In genomic region chr22:36197601-36198146, GRCh38 we compare ENCODE assay signal across 11 cellular contexts. TPM values are rescaled to one million over a fixed set of nuclear protein-coding genes. Genes with fewer than 3 reads are reported as not detected.
DNase-seq lines count a peak whose midpoint lies in the region; ATAC-seq and TF ChIP-seq lines count a peak whose summit lies in the region.
"Had no signal": no experiment of that assay in that cellular context is flagged by ENCODE, and none has a peak within 500 bp of the region (broad histone marks: within the 10 kb centered on the region; RNA-seq: fewer than 3 reads in every experiment).

No MANE protein-coding gene starts in this region.

- H3K27me3 Mint-ChIP-seq in activated T-helper 1 cell treated with anti-CD3 and anti-CD28 coated beads, Interleukin-12 subunit alpha, Interleukin-12 subunit beta, Interleukin-2, Interleukin-4 antibody, amounts not matched to agents 30 ng/mL and 10 ng/mL and 1 ng/mL, durations not matched to agents 14 hours and 24 hours and 36 hours (ENCODE audit: insufficient read depth): peaks cover 9% of the 10 kb centered on the region

- H3K4me1 Mint-ChIP-seq in activated T-helper 1 cell treated with anti-CD3 and anti-CD28 coated beads, Interleukin-12 subunit alpha, Interleukin-12 subunit beta, Interleukin-2, Interleukin-4 antibody, amounts not matched to agents 30 ng/mL and 10 ng/mL and 1 ng/mL, durations not matched to agents 14 hours and 24 hours and 36 hours (ENCODE audit: low read depth): peaks cover 16% of the 10 kb centered on the region

- no peaks in the 10 kb centered on the region for H3K9me3 Mint-ChIP-seq in activated T-helper 1 cell treated with anti-CD3 and anti-CD28 coated beads, Interleukin-12 subunit alpha, Interleukin-12 subunit beta, Interleukin-2, Interleukin-4 antibody, amounts not matched to agents 30 ng/mL and 10 ng/mL and 1 ng/mL, durations not matched to agents 14 hours and 24 hours and 36 hours

- H3K27ac Mint-ChIP-seq in activated T-helper 1 cell treated with anti-CD3 and anti-CD28 coated beads, Interleukin-12 subunit alpha, Interleukin-12 subunit beta, Interleukin-2, Interleukin-4 antibody, amounts not matched to agents 30 ng/mL and 10 ng/mL and 1 ng/mL, durations not matched to agents 14 hours and 24 hours and 36 hours: peak overlapping the region; percentile 24

- peak overlapping the region; percentile 24 to 42 for H3K27ac ChIP-seq in lung (ENCODE audit: low read depth in 1 of 2, low read length in 1 of 2)
- peak overlapping the region; percentile 17 to 38 (median 30) for H3K27ac ChIP-seq in upper lobe of left lung

- H3K36me3 Mint-ChIP-seq in activated T-helper 1 cell treated with anti-CD3 and anti-CD28 coated beads, Interleukin-12 subunit alpha, Interleukin-12 subunit beta, Interleukin-2, Interleukin-4 antibody, amounts not matched to agents 30 ng/mL and 10 ng/mL and 1 ng/mL, durations not matched to agents 14 hours and 24 hours and 36 hours (ENCODE audit: low read depth): no peaks in the 10 kb centered on the region

- 52 to 61% methylated on average over 7 of the region's 7 CpGs for WGBS in lung, 2 donors
- WGBS in upper lobe of left lung, 2 donors: 65 to 66% methylated on average over 7 of the region's 7 CpGs

- TF ChIP-seq POLR2A in upper lobe of left lung (IDR thresholded peaks at IDR 0.05): no peak

- no peaks in the 10 kb centered on the region for H3K27me3 ChIP-seq in lung (ENCODE audit: control insufficient read depth, insufficient read depth)
- H3K27me3 ChIP-seq in upper lobe of left lung: no peaks in the 10 kb centered on the region

- TF ChIP-seq CTCF in lung (IDR thresholded peaks at IDR 0.05; ENCODE audit: control extremely low read depth, extremely low read depth) (no peak), upper lobe of left lung (IDR thresholded peaks at IDR 0.05) (no peak)

- intact Hi-C loops in activated T-helper 1 cell treated with anti-CD3 and anti-CD28 coated beads, Interleukin-12 subunit alpha, Interleukin-12 subunit beta, Interleukin-2, Interleukin-4 antibody, amounts not matched to agents 30 ng/mL and 10 ng/mL and 1 ng/mL, durations not matched to agents 14 hours and 24 hours and 36 hours (cut with micrococcal nuclease): no loop called here

- H3K36me3 ChIP-seq in lung (ENCODE audit: control insufficient read depth in 2 of 2, insufficient read depth in 2 of 2, low read length in 2 of 2) (no peaks in the 10 kb centered on the region), upper lobe of left lung (no peaks in the 10 kb centered on the region)

- H3K4me3 Mint-ChIP-seq in activated T-helper 1 cell treated with anti-CD3 and anti-CD28 coated beads, Interleukin-12 subunit alpha, Interleukin-12 subunit beta, Interleukin-2, Interleukin-4 antibody, amounts not matched to agents 30 ng/mL and 10 ng/mL and 1 ng/mL, durations not matched to agents 14 hours and 24 hours and 36 hours: no peak overlapping the region

- TF ChIP-seq EP300 in upper lobe of left lung (IDR thresholded peaks at IDR 0.05): no peak

- H3K4me3 ChIP-seq in lung (no peak overlapping the region), upper lobe of left lung (no peak overlapping the region)

- DNase-seq in activated T-cell treated with anti-CD3 and anti-CD28 coated beads for 48 hours (ENCODE audit: low read depth): peak; percentile 18
- DNase-seq in activated T-cell treated with anti-CD3 and anti-CD28 coated beads for 4 hours: no peak
- no peak for DNase-seq in activated T-helper 1 cell treated with anti-CD3 and anti-CD28 coated beads, Interleukin-12 subunit alpha, Interleukin-12 subunit beta, Interleukin-2, Interleukin-4 antibody, amounts not matched to agents 30 ng/mL and 10 ng/mL and 1 ng/mL, durations not matched to agents 14 hours and 24 hours and 36 hours (ENCODE audit: low spot score)
- no peak for DNase-seq in lung (ENCODE audit: low spot score)
- DNase-seq in upper lobe of left lung: no peak
- DNase-seq in HuH-7 (ENCODE audit: low spot score): no peak
- DNase-seq: Calu3, GOT3, NCI-H1048 had no signal

- ATAC-seq in lung (ENCODE audit: insufficient read depth, low FRiP score): no peak
- no peak for ATAC-seq in upper lobe of left lung (ENCODE audit: low FRiP score in 2 of 2)
- ATAC-seq in GM19467 (IDR thresholded peaks at IDR 0.05; ENCODE audit: unreplicated experiment): no peak
- no peak for ATAC-seq in GM19324 (IDR thresholded peaks at IDR 0.05; ENCODE audit: low FRiP score, unreplicated experiment)

- H3K9me3 ChIP-seq in lung (ENCODE audit: control insufficient read depth in 2 of 2, insufficient read depth in 1 of 2, low read length in 1 of 2) (no peaks in the 10 kb centered on the region), upper lobe of left lung (no peaks in the 10 kb centered on the region)

- peaks cover 4 to 14% of the 10 kb centered on the region in 2 donors for H3K4me1 ChIP-seq in lung (ENCODE audit: control insufficient read depth in 2 of 2, insufficient read depth in 2 of 2, low read length in 2 of 2)
- H3K4me1 ChIP-seq in upper lobe of left lung: peaks cover 28 to 43% (median 35%) of the 10 kb centered on the region in 4 donors

RNA-seq across cellular contexts. Expression of gene APOL4, which starts 3.9 kb away (rescaled TPM):
- 0.18 TPM in 1 of 2 replicates, not detected in the other for total RNA-seq in activated T-helper 1 cell treated with anti-CD3 and anti-CD28 coated beads, Interleukin-12 subunit alpha, Interleukin-12 subunit beta, Interleukin-2, Interleukin-4 antibody, amounts not matched to agents 30 ng/mL and 10 ng/mL and 1 ng/mL, durations not matched to agents 14 hours and 24 hours and 36 hours
- total RNA-seq in lung (10 to 100 TPM in 1 of 2 donors, 1 to 10 TPM in 1; 9.8 to 15.9 TPM), upper lobe of left lung (10 to 100 TPM in 3 of 6 donors, 1 to 10 TPM in 3; 5.4 to 24.7 (median 10.2) TPM)
- 1 to 10 TPM; 5.9 to 8.4 TPM for polyA plus RNA-seq in lung

RNA-seq across cellular contexts. Expression of gene APOL3, which starts 37.1 kb away (rescaled TPM):
- total RNA-seq in activated T-helper 1 cell treated with anti-CD3 and anti-CD28 coated beads, Interleukin-12 subunit alpha, Interleukin-12 subunit beta, Interleukin-2, Interleukin-4 antibody, amounts not matched to agents 30 ng/mL and 10 ng/mL and 1 ng/mL, durations not matched to agents 14 hours and 24 hours and 36 hours: 52.4 and 53.5 TPM in 2 replicates
- 10 to 100 TPM; 46.6 to 50.9 TPM for total RNA-seq in lung
- 10 to 100 TPM; 26.2 to 42.8 TPM for polyA plus RNA-seq in lung
- 10 to 100 TPM; 40.4 to 88.0 (median 54.5) TPM for total RNA-seq in upper lobe of left lung

RNA-seq across cellular contexts. Expression of gene APOL2, which starts 41.7 kb away (rescaled TPM):
- 54.4 and 62.2 TPM in 2 replicates for total RNA-seq in activated T-helper 1 cell treated with anti-CD3 and anti-CD28 coated beads, Interleukin-12 subunit alpha, Interleukin-12 subunit beta, Interleukin-2, Interleukin-4 antibody, amounts not matched to agents 30 ng/mL and 10 ng/mL and 1 ng/mL, durations not matched to agents 14 hours and 24 hours and 36 hours
- total RNA-seq in lung: 10 to 100 TPM; 36.3 to 46.3 TPM
- polyA plus RNA-seq in lung: 10 to 100 TPM; 29.5 to 34.4 TPM
- 10 to 100 TPM; 32.8 to 76.5 (median 52.6) TPM for total RNA-seq in upper lobe of left lung

RNA-seq across cellular contexts. Expression of gene APOL1, which starts 55.3 kb away (rescaled TPM):
- 36.7 and 37.1 TPM in 2 replicates for total RNA-seq in activated T-helper 1 cell treated with anti-CD3 and anti-CD28 coated beads, Interleukin-12 subunit alpha, Interleukin-12 subunit beta, Interleukin-2, Interleukin-4 antibody, amounts not matched to agents 30 ng/mL and 10 ng/mL and 1 ng/mL, durations not matched to agents 14 hours and 24 hours and 36 hours
- total RNA-seq in lung (10 to 100 TPM; 32.3 to 75.0 TPM), upper lobe of left lung (10 to 100 TPM; 31.9 to 90.5 (median 52.0) TPM)
- 10 to 100 TPM; 39.6 to 60.8 TPM for polyA plus RNA-seq in lung
